ENCODE assay signal across 25 cellular contexts in genomic region chr15:51812598-51812997, GRCh38.
"Had no signal": no experiment of that assay in that cellular context is flagged by ENCODE, and none has a peak within 500 bp of the region (broad histone marks: within the 10 kb centered on the region; RNA-seq: fewer than 3 reads in every experiment).

No MANE protein-coding gene starts in this region.

- H3K36me3 ChIP-seq: MG63 had no signal

- H3K4me2 ChIP-seq: SK-N-SH had no signal

- H3K4me3 ChIP-seq: MG63 had no signal

- H3K27me3 ChIP-seq: MG63 had no signal

- H3K9me3 ChIP-seq: MG63, SK-N-SH had no signal

- DNase-seq: Karpas-422; KG1; MG63; NCI-H1092; NCI-H1105 treated with DMSO at 0.1 percent for 48 hours; NCI-H1417 treated with DMSO at 0.1 percent for 48 hours; NCI-H146; NCI-H1694 treated with DMSO at 0.1 percent for 48 hours; NCI-H1930; NCI-H2081; NCI-H2171; NCI-H226; NCI-H446; NCI-H510A; NCI-H524 treated with DMSO at 0.1 percent for 48 hours; NCI-H69; NCI-H774; NK-92 treated with Interleukin-12 subunit alpha and Interleukin-12 subunit beta, amount 100 ng/mL, for 24 hours; PC-3; SHP77; SK-N-SH; SW 1271; T-cell had no signal

- H3K9ac ChIP-seq: SK-N-SH had no signal

- H3K27ac ChIP-seq: RWPE1 had no signal

- ATAC-seq: Panc1, PC-3, T-cell had no signal
